ENCODE assay signal across 1 cellular context in the genomic region with DNA sequence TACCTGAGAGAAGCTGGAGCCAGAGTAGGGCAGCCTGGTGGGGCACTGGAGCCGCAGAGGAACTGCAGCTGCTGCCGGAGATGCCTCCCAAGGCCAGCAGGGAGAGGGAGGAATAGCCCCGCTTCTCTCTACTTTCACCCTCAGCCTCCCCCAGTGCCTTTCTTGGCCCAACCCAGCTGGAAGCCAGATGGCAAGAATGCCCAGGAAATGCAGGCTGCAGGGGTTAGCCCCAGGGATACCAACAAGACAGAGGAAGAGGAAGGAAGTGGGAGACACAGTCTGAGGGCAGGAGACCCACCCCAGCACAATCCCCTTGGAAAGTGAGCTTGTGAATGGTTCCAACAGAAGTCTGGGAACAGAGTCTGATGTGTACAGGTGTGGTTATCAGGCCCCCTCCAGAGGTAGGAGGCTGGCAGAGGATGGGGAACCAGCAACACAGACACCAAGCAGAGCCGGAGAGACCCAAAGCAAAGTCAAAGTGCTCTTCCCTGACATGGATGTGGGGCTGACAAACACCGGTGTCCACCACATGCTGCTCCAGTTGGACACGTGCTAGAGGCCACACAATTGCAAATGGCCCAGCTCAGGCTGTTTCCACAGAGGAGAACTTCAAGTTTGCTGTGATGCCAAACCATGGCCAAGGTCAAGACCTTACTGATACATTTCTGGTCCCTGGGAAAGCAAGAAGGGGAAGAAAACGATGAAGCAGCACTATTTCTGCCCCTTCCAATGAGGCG.
TF ChIP-seq lines count a peak whose summit lies in the region.

No MANE protein-coding gene starts in this region.

TF ChIP-seq in GM23338, 12 proteins besides CTCF, POLR2A, EP300 and RAD21 (continued from another document):
- TF ChIP-seq REST (IDR thresholded peaks at IDR 0.05; ENCODE audit: unreplicated experiment): no peak
- TF ChIP-seq CREB1 (CRISPR knock-in tag; IDR thresholded peaks at IDR 0.05; ENCODE audit: low read depth): no peak
- TF ChIP-seq STAT1 (IDR thresholded peaks at IDR 0.05; ENCODE audit: unreplicated experiment): no peak
- no peak for TF ChIP-seq EZH2 (IDR thresholded peaks at IDR 0.05; ENCODE audit: low read depth, unreplicated experiment)
- TF ChIP-seq ZNF331 (CRISPR knock-in tag; IDR thresholded peaks at IDR 0.05; ENCODE audit: low read depth): no peak
- no peak for TF ChIP-seq EZH2phosphoT487 (IDR thresholded peaks at IDR 0.05; ENCODE audit: unreplicated experiment)
- no peak for TF ChIP-seq NANOG (IDR thresholded peaks at IDR 0.05; ENCODE audit: borderline replicate concordance)
- TF ChIP-seq POLR2AphosphoS5 (IDR thresholded peaks at IDR 0.05; ENCODE audit: low read depth): no peak
- TF ChIP-seq JUNB (IDR thresholded peaks at IDR 0.05; ENCODE audit: unreplicated experiment): no peak
- no peak for TF ChIP-seq ETS1 (IDR thresholded peaks at IDR 0.05)
- TF ChIP-seq ZNF462 (CRISPR knock-in tag; IDR thresholded peaks at IDR 0.05): no peak
